8 cellular contexts compared by ENCODE assay signal in the genomic region with DNA sequence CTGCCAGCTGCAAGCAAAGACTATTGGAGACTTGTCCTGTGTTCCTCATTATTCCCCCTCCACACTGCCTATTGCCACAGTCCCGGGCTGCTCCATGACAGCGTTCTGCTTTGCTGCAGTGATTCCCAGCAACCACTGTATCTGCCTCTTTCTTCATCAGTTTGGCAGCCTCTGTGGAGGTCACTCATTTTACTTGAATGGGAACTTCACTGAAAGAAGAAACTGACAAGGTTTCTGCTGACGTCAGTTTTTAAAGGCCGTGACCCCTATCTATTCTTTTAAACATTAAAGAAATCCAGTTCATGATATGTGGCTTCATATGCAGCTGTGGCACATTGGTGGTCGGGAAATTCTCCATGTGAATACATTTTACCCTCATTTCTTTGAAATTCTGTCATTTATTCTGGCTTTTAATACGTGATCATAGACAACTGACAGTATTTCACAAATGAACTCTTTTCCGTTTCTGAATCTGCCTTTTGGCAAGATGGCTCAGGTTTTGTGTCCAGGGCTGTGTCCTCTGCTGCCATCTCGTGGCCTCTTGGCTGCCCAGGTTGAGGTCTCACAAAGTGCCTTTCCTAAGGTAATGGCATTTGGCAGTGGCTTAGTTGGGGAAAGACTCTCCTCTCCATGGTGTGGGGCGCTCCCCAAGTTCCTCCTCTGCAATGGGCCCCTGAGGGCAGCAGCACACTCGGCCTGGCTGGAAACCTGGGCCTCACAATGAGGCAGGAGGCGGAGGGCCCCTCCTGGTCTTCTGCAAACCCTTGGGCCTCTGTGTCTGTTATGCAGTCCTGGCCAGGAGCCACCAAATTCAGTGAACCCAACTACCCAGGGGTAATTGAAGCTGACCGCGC. TPM values are rescaled to one million over a fixed set of nuclear protein-coding genes. Genes with fewer than 3 reads are reported as not detected.
DNase-seq lines count a peak whose midpoint lies in the region; ATAC-seq and TF ChIP-seq lines count a peak whose summit lies in the region.

No MANE protein-coding gene starts in this region.

- H3K4me2 ChIP-seq in GM23338 = peak overlapping the region; percentile 41; the same call in 1 of the 2 replicates

- ATAC-seq in GM23338 (peak; percentile 50), GM18867 (IDR thresholded peaks at IDR 0.05; ENCODE audit: unreplicated experiment) (no peak)

- no peak overlapping the region for H3K4me3 ChIP-seq in AG04449 (ENCODE audit: low read depth, low read length)
- H3K4me3 ChIP-seq in GM23338 = no peak overlapping the region
- H3K4me3 ChIP-seq in coronary artery = peak overlapping the region; percentile 8
- H3K4me3 ChIP-seq in liver (ENCODE audit: low read depth in 1 of 3, low read length in 3 of 3) = peak overlapping the region in 1 of 3 donors; percentile 15

- H3F3A ChIP-seq in GM23338 (replicated peaks; ENCODE audit: low read depth) = no peaks in the 10 kb centered on the region; the same call in none of the 2 replicates

- CTCF ChIA-PET in AG04449 (lab: Yijun Ruan, JAX) = interaction anchor here (0.9 to 14.2 kb wide), 26 partner anchors 8 to 493 kb away, joined by 3 to 684 read pairs (median 14); partner anchors contain the start of genes ARHGEF40, METTL17, RNASE7 and SLC39A2

- H3K9me3 Mint-ChIP-seq in GM23338 = no peaks in the 10 kb centered on the region; the same call in 2 of the 3 replicates
- H3K9me3 Mint-ChIP-seq in activated CD4-positive, alpha-beta T cell treated with anti-CD3 and anti-CD28 coated beads, Interleukin-2, amount 10 ng/mL, durations not matched to agents 24 days and 14 days = no peaks in the 10 kb centered on the region

- H3K4me1 Mint-ChIP-seq in GM23338 = peaks cover 65% of the 10 kb centered on the region
- peaks cover 28% of the 10 kb centered on the region for H3K4me1 Mint-ChIP-seq in activated CD4-positive, alpha-beta T cell treated with anti-CD3 and anti-CD28 coated beads, Interleukin-2, amount 10 ng/mL, durations not matched to agents 24 days and 14 days

- H3K4me1 ChIP-seq in GM23338 (ENCODE audit: insufficient read depth) = peaks cover 36% of the 10 kb centered on the region
- H3K4me1 ChIP-seq in liver (ENCODE audit: control insufficient read depth in 4 of 4, insufficient read depth in 4 of 4, low read length in 3 of 4) = peaks cover 8 to 48% (median 41%) of the 10 kb centered on the region in 4 donors

- 0 out of 2 replicates have a peak, but pooled peaks cover 3% of the 10 kb centered on the region for H3K9me2 ChIP-seq in GM23338 (ENCODE audit: insufficient read depth)

- POLR2A ChIA-PET in AG04449 (lab: Yijun Ruan, JAX) = no interaction called here

- H3K27me3 ChIP-seq in GM23338 (ENCODE audit: insufficient read depth) = no peaks in the 10 kb centered on the region
- H3K27me3 ChIP-seq in liver (ENCODE audit: control insufficient read depth in 4 of 4, insufficient read depth in 4 of 4, low read length in 3 of 4) = no peaks in the 10 kb centered on the region

- H3K27ac ChIP-seq in GM23338 (ENCODE audit: low read depth) (no peak overlapping the region; the same call in 1 of the 2 replicates), coronary artery (peak overlapping the region; percentile 33 to 66), liver (ENCODE audit: low read depth in 1 of 2, low read length in 2 of 2) (peak overlapping the region; percentile 63 to 79)

- intact Hi-C loops in activated CD4-positive, alpha-beta T cell treated with anti-CD3 and anti-CD28 coated beads, Interleukin-2, amount 10 ng/mL, durations not matched to agents 24 days and 14 days (cut with micrococcal nuclease) = loop anchor here (10.0 kb wide), 2 partner anchors 348 to 448 kb away; partner anchors contain the start of gene CHD8

- peak; percentile 90 to 93 for TF ChIP-seq RAD21 in liver (IDR thresholded peaks at IDR 0.05)

- H3K4me3 Mint-ChIP-seq in GM23338 = peak overlapping the region; percentile 26; the same call in 1 of the 3 replicates
- H3K4me3 Mint-ChIP-seq in activated CD4-positive, alpha-beta T cell treated with anti-CD3 and anti-CD28 coated beads, Interleukin-2, amount 10 ng/mL, durations not matched to agents 24 days and 14 days = no peak overlapping the region

- H3K9me3 ChIP-seq in liver (ENCODE audit: control insufficient read depth in 4 of 4, low read length in 3 of 4) = no peaks in the 10 kb centered on the region

- 11% methylated on average over 13 of the region's 13 CpGs for WGBS in liver

- peaks cover 4% of the 10 kb centered on the region for H3K27me3 Mint-ChIP-seq in GM23338 (ENCODE audit: insufficient read depth, low read depth, poor library complexity)
- no peaks in the 10 kb centered on the region for H3K27me3 Mint-ChIP-seq in activated CD4-positive, alpha-beta T cell treated with anti-CD3 and anti-CD28 coated beads, Interleukin-2, amount 10 ng/mL, durations not matched to agents 24 days and 14 days

- peaks cover 5% of the 10 kb centered on the region; the same call in 1 of the 2 replicates for H3K79me2 ChIP-seq in GM23338 (replicated peaks; ENCODE audit: insufficient read depth)

- peak overlapping the region; percentile 63 for H2AFZ ChIP-seq in GM23338

- H3K27ac Mint-ChIP-seq in GM23338 = no peak overlapping the region; the same call in 1 of the 2 replicates
- H3K27ac Mint-ChIP-seq in activated CD4-positive, alpha-beta T cell treated with anti-CD3 and anti-CD28 coated beads, Interleukin-2, amount 10 ng/mL, durations not matched to agents 24 days and 14 days = no peak overlapping the region

- H4K20me1 ChIP-seq in GM23338 (replicated peaks; ENCODE audit: insufficient read depth) = no peaks in the 10 kb centered on the region

- H3K36me3 ChIP-seq in GM23338 (ENCODE audit: insufficient read depth) = no peaks in the 10 kb centered on the region
- H3K36me3 ChIP-seq in liver (ENCODE audit: control insufficient read depth in 4 of 4, insufficient read depth in 3 of 4, low read depth in 1 of 4, low read length in 3 of 4) = no peaks in the 10 kb centered on the region

- peak overlapping the region in 1 of 2 donors; percentile 9 for H3K9ac ChIP-seq in liver (ENCODE audit: low read depth in 1 of 2, low read length in 2 of 2)

- TF ChIP-seq CTCF in AG04449 (IDR thresholded peaks at IDR 0.05; ENCODE audit: insufficient read depth, low read length, missing control alignments) (peak; percentile 85), GM23338 (conservative IDR thresholded peaks at IDR 0.05; ENCODE audit: low read depth in 2 of 2) (peak; percentile 95 to 98), coronary artery (IDR thresholded peaks at IDR 0.05) (peak; percentile 87), liver (IDR thresholded peaks at IDR 0.05; ENCODE audit: low read depth, low read length, missing input control) (peak; percentile 92)

- H3K36me3 Mint-ChIP-seq in GM23338 (ENCODE audit: low read depth) = no peaks in the 10 kb centered on the region
- no peaks in the 10 kb centered on the region for H3K36me3 Mint-ChIP-seq in activated CD4-positive, alpha-beta T cell treated with anti-CD3 and anti-CD28 coated beads, Interleukin-2, amount 10 ng/mL, durations not matched to agents 24 days and 14 days (ENCODE audit: low read depth)

- DNase-seq in AG04449 (ENCODE audit: low read depth, low spot score) (no peak), GM23338 (ENCODE audit: low spot score) (peak; percentile 93), NCI-H446 treated with DMSO at 0.1 percent for 48 hours (lab: John Stamatoyannopoulos, UW) (peak; percentile 52), coronary artery (ENCODE audit: low spot score) (peak; percentile 84)
- DNase-seq in activated CD4-positive, alpha-beta T cell treated with anti-CD3 and anti-CD28 coated beads, Interleukin-2, amount 10 ng/mL, durations not matched to agents 24 days and 14 days = peak; percentile 94
- peak; percentile 72 to 79 for DNase-seq in stimulated activated CD4-positive, alpha-beta T cell treated with anti-CD3 and anti-CD28 coated beads, Interleukin-2, amount 100 ng/mL, for 48 hours

TF ChIP-seq in GM23338, 12 proteins besides CTCF, POLR2A, EP300 and RAD21 (continues in another document):
- TF ChIP-seq EZH2phosphoT487 (IDR thresholded peaks at IDR 0.05; ENCODE audit: unreplicated experiment) = no peak

TF ChIP-seq in liver, 16 proteins besides CTCF, POLR2A, EP300 and RAD21 (continues in another document):
- TF ChIP-seq, protein P1, sequence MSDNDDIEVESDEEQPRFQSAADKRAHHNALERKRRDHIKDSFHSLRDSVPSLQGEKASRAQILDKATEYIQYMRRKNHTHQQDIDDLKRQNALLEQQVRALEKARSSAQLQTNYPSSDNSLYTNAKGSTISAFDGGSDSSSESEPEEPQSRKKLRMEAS (IDR thresholded peaks at IDR 0.05) = no peak
- TF ChIP-seq YY1 (IDR thresholded peaks at IDR 0.05) (peak; percentile 96), FOXA2 (IDR thresholded peaks at IDR 0.05) (no peak), RXRA (IDR thresholded peaks at IDR 0.05) (peak; percentile 58 to 80)

RNA-seq across cellular contexts. Expression of gene TMEM253, which starts 5.9 kb away (rescaled TPM):
- total RNA-seq in GM23338 (2014; rRNA removed; shearing (Covaris generic)) = 0.59 TPM in 1 of 2 replicates, not detected in the other
- polyA plus RNA-seq in GM23338 (2016; fragmentation: Nextera tagmentation; extraction: Ambion mirVana) (0.95 and 2.7 TPM in 2 replicates), liver (under 1 TPM in 1 of 2 donors, not detected in 1; 0.14 TPM)
- total RNA-seq in activated CD4-positive, alpha-beta T cell treated with anti-CD3 and anti-CD28 coated beads, Interleukin-2, amount 10 ng/mL, durations not matched to agents 24 days and 14 days = not detected in 2 replicates
- under 1 TPM; 0.19 to 0.25 TPM for total RNA-seq in liver

RNA-seq across cellular contexts. Expression of gene ZNF219, which starts 8.3 kb away (rescaled TPM):
- 148 and 153 TPM in 2 replicates for total RNA-seq in GM23338 (2014; rRNA removed; shearing (Covaris generic))
- 35.5 and 37.7 TPM in 2 replicates for polyA plus RNA-seq in GM23338 (2016; fragmentation: Nextera tagmentation; extraction: Ambion mirVana)
- total RNA-seq in activated CD4-positive, alpha-beta T cell treated with anti-CD3 and anti-CD28 coated beads, Interleukin-2, amount 10 ng/mL, durations not matched to agents 24 days and 14 days = 6.5 and 8.3 TPM in 2 replicates
- 1 to 10 TPM; 4.7 to 6.2 TPM for total RNA-seq in liver
- polyA plus RNA-seq in liver = 10 to 100 TPM in 1 of 2 donors, 1 to 10 TPM in 1; 1.3 to 10.5 TPM

RNA-seq across cellular contexts. Expression of gene ARHGEF40, which starts 36.6 kb away (rescaled TPM):
- 38.6 and 44.6 TPM in 2 replicates for total RNA-seq in GM23338 (2014; rRNA removed; shearing (Covaris generic))
- polyA plus RNA-seq in GM23338 (2016; fragmentation: Nextera tagmentation; extraction: Ambion mirVana) (17.7 and 21.5 TPM in 2 replicates), liver (10 to 100 TPM in 1 of 2 donors, 1 to 10 TPM in 1; 9.3 to 14.0 TPM)
- total RNA-seq in activated CD4-positive, alpha-beta T cell treated with anti-CD3 and anti-CD28 coated beads, Interleukin-2, amount 10 ng/mL, durations not matched to agents 24 days and 14 days = not detected in 2 replicates
- total RNA-seq in liver = 10 to 100 TPM; 19.8 to 42.5 TPM

RNA-seq across cellular contexts. Expression of gene RNASE8, which starts 49.1 kb away (rescaled TPM):
- not detected in 2 replicates for total RNA-seq in GM23338 (2014; rRNA removed; shearing (Covaris generic))
- polyA plus RNA-seq in GM23338 (2016; fragmentation: Nextera tagmentation; extraction: Ambion mirVana) = not detected in 2 replicates
- total RNA-seq in activated CD4-positive, alpha-beta T cell treated with anti-CD3 and anti-CD28 coated beads, Interleukin-2, amount 10 ng/mL, durations not matched to agents 24 days and 14 days = not detected in 2 replicates
- not detected for total RNA-seq in liver
- not detected for polyA plus RNA-seq in liver

RNA-seq across cellular contexts. Expression of gene OR5AU1, which starts 49.1 kb away (rescaled TPM):
- not detected in 2 replicates for total RNA-seq in GM23338 (2014; rRNA removed; shearing (Covaris generic))
- not detected in 2 replicates for polyA plus RNA-seq in GM23338 (2016; fragmentation: Nextera tagmentation; extraction: Ambion mirVana)
- total RNA-seq in activated CD4-positive, alpha-beta T cell treated with anti-CD3 and anti-CD28 coated beads, Interleukin-2, amount 10 ng/mL, durations not matched to agents 24 days and 14 days = not detected in 2 replicates
- total RNA-seq in liver = not detected
- polyA plus RNA-seq in liver = not detected

Comparison
In these comparisons a context has a peak if more than half of its experiments do, and no peak if none do; other contexts are left out.
1. RNA of gene ZNF219, which starts 8.3 kb away (total RNA-seq): 148 to 153 TPM in GM23338; 6.5 to 8.3 TPM in activated CD4-positive, alpha-beta T cell treated with anti-CD3 and anti-CD28 coated beads, Interleukin-2, amount 10 ng/mL, durations not matched to agents 24 days and 14 days and 4.7 to 6.2 TPM in liver; every median in the first group is over 10 times any median in the second.
2. RNA of gene ARHGEF40, which starts 36.6 kb away (total RNA-seq): 38.6 to 44.6 TPM in GM23338 and 19.8 to 42.5 TPM in liver; not detected in activated CD4-positive, alpha-beta T cell treated with anti-CD3 and anti-CD28 coated beads, Interleukin-2, amount 10 ng/mL, durations not matched to agents 24 days and 14 days; every median in the first group is over 10 times any median in the second.
3. Peak in every context shown above with its lines, with median percentiles within 50 percentile points of each other: CTCF ChIP-seq.